ENCODE assay signal across 1 cellular context in the genomic region with DNA sequence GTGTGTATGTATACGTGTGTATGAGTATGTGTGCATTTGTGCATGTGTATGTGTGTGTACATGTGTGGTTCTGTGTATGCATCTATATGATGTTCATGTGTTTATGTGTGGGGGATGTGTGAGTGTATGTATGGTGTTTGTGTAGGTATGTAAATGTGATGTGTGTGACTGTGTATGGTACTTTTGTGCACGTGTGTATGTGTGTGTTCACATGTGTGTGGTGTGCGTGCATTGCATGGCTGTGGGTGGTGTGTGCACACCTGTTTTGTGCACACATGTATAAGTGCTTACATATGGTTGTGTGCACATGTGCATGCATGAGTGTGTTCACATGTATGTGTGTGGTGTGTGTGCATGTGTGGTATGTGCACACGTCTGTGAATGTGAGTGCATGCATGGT.
TF ChIP-seq lines count a peak whose summit lies in the region.

No MANE protein-coding gene starts in this region.

TF ChIP-seq in GM23338, 12 proteins besides CTCF, POLR2A, EP300 and RAD21 (continued from another document):
- TF ChIP-seq, protein P1, sequence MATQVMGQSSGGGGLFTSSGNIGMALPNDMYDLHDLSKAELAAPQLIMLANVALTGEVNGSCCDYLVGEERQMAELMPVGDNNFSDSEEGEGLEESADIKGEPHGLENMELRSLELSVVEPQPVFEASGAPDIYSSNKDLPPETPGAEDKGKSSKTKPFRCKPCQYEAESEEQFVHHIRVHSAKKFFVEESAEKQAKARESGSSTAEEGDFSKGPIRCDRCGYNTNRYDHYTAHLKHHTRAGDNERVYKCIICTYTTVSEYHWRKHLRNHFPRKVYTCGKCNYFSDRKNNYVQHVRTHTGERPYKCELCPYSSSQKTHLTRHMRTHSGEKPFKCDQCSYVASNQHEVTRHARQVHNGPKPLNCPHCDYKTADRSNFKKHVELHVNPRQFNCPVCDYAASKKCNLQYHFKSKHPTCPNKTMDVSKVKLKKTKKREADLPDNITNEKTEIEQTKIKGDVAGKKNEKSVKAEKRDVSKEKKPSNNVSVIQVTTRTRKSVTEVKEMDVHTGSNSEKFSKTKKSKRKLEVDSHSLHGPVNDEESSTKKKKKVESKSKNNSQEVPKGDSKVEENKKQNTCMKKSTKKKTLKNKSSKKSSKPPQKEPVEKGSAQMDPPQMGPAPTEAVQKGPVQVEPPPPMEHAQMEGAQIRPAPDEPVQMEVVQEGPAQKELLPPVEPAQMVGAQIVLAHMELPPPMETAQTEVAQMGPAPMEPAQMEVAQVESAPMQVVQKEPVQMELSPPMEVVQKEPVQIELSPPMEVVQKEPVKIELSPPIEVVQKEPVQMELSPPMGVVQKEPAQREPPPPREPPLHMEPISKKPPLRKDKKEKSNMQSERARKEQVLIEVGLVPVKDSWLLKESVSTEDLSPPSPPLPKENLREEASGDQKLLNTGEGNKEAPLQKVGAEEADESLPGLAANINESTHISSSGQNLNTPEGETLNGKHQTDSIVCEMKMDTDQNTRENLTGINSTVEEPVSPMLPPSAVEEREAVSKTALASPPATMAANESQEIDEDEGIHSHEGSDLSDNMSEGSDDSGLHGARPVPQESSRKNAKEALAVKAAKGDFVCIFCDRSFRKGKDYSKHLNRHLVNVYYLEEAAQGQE (IDR thresholded peaks at IDR 0.05; ENCODE audit: unreplicated experiment), result no peak
- TF ChIP-seq, protein P2, sequence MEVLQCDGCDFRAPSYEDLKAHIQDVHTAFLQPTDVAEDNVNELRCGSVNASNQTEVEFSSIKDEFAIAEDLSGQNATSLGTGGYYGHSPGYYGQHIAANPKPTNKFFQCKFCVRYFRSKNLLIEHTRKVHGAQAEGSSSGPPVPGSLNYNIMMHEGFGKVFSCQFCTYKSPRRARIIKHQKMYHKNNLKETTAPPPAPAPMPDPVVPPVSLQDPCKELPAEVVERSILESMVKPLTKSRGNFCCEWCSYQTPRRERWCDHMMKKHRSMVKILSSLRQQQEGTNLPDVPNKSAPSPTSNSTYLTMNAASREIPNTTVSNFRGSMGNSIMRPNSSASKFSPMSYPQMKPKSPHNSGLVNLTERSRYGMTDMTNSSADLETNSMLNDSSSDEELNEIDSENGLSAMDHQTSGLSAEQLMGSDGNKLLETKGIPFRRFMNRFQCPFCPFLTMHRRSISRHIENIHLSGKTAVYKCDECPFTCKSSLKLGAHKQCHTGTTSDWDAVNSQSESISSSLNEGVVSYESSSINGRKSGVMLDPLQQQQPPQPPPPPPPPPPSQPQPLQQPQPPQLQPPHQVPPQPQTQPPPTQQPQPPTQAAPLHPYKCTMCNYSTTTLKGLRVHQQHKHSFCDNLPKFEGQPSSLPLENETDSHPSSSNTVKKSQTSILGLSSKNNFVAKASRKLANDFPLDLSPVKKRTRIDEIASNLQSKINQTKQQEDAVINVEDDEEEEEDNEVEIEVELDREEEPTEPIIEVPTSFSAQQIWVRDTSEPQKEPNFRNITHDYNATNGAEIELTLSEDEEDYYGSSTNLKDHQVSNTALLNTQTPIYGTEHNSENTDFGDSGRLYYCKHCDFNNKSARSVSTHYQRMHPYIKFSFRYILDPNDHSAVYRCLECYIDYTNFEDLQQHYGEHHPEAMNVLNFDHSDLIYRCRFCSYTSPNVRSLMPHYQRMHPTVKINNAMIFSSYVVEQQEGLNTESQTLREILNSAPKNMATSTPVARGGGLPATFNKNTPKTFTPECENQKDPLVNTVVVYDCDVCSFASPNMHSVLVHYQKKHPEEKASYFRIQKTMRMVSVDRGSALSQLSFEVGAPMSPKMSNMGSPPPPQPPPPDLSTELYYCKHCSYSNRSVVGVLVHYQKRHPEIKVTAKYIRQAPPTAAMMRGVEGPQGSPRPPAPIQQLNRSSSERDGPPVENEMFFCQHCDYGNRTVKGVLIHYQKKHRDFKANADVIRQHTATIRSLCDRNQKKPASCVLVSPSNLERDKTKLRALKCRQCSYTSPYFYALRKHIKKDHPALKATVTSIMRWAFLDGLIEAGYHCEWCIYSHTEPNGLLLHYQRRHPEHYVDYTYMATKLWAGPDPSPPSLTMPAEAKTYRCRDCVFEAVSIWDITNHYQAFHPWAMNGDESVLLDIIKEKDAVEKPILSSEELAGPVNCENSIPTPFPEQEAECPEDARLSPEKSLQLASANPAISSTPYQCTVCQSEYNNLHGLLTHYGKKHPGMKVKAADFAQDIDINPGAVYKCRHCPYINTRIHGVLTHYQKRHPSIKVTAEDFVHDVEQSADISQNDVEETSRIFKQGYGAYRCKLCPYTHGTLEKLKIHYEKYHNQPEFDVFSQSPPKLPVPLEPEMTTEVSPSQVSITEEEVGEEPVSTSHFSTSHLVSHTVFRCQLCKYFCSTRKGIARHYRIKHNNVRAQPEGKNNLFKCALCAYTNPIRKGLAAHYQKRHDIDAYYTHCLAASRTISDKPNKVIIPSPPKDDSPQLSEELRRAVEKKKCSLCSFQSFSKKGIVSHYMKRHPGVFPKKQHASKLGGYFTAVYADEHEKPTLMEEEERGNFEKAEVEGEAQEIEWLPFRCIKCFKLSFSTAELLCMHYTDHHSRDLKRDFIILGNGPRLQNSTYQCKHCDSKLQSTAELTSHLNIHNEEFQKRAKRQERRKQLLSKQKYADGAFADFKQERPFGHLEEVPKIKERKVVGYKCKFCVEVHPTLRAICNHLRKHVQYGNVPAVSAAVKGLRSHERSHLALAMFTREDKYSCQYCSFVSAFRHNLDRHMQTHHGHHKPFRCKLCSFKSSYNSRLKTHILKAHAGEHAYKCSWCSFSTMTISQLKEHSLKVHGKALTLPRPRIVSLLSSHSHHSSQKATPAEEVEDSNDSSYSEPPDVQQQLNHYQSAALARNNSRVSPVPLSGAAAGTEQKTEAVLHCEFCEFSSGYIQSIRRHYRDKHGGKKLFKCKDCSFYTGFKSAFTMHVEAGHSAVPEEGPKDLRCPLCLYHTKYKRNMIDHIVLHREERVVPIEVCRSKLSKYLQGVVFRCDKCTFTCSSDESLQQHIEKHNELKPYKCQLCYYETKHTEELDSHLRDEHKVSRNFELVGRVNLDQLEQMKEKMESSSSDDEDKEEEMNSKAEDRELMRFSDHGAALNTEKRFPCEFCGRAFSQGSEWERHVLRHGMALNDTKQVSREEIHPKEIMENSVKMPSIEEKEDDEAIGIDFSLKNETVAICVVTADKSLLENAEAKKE (CRISPR knock-in tag; IDR thresholded peaks at IDR 0.05), result no peak
